In genomic region chr2:11022874-11023273, GRCh38 we compare ENCODE assay signal across 23 cellular contexts.
A peak's percentile ranks its signal among the peaks of the same experiment; 100 is the strongest.
DNase-seq lines count a peak whose midpoint lies in the region; ATAC-seq and TF ChIP-seq lines count a peak whose summit lies in the region.
"Had no signal": no experiment of that assay in that cellular context is flagged by ENCODE, and none has a peak within 500 bp of the region (broad histone marks: within the 10 kb centered on the region; RNA-seq: fewer than 3 reads in every experiment).

No MANE protein-coding gene starts in this region.

- H3K9me3 Mint-ChIP-seq in Calu3 (ENCODE audit: low read depth, unreplicated experiment) (no peaks in the 10 kb centered on the region), neural progenitor cell (peaks cover 3% of the 10 kb centered on the region)
- H3K9me3 Mint-ChIP-seq: activated CD4-positive, alpha-beta T cell treated with anti-CD3 and anti-CD28 coated beads, Interleukin-2, amount 10 ng/mL, durations not matched to agents 7 days and 5 days; activated naive CD4-positive, alpha-beta T cell treated with anti-CD3 and anti-CD28 coated beads for 36 hours; natural killer cell; stimulated activated naive B cell treated with anti-CD40 and anti-IgM and Interleukin-4, amounts not matched to agents 10 μg/mL and 1 μg/mL and 100 μg/mL, for 72 hours; T-helper 2 cell treated with Interferon-gamma antibody and Interleukin-4, amounts not matched to agents 5 μg/mL and 100 μg/mL, for 36 hours had no signal

- H3K4me3 Mint-ChIP-seq in Calu3 (ENCODE audit: low read depth, unreplicated experiment) (no peak overlapping the region), neural progenitor cell (no peak overlapping the region)
- H3K4me3 Mint-ChIP-seq: activated CD4-positive, alpha-beta T cell treated with anti-CD3 and anti-CD28 coated beads, Interleukin-2, amount 10 ng/mL, durations not matched to agents 7 days and 5 days; activated naive CD4-positive, alpha-beta T cell treated with anti-CD3 and anti-CD28 coated beads for 36 hours; CD14-positive monocyte; natural killer cell; stimulated activated naive B cell treated with anti-CD40 and anti-IgM and Interleukin-4, amounts not matched to agents 10 μg/mL and 1 μg/mL and 100 μg/mL, for 72 hours; T-helper 2 cell treated with Interferon-gamma antibody and Interleukin-4, amounts not matched to agents 5 μg/mL and 100 μg/mL, for 36 hours had no signal

- TF ChIP-seq EP300 in suprapubic skin (IDR thresholded peaks at IDR 0.05): no peak

- peaks cover 9% of the 10 kb centered on the region for H3K4me1 Mint-ChIP-seq in Calu3 (ENCODE audit: low read depth, unreplicated experiment)
- H3K4me1 Mint-ChIP-seq in neural progenitor cell: peaks cover 55% of the 10 kb centered on the region
- H3K4me1 Mint-ChIP-seq: activated CD4-positive, alpha-beta T cell treated with anti-CD3 and anti-CD28 coated beads, Interleukin-2, amount 10 ng/mL, durations not matched to agents 7 days and 5 days; natural killer cell; stimulated activated naive B cell treated with anti-CD40 and anti-IgM and Interleukin-4, amounts not matched to agents 10 μg/mL and 1 μg/mL and 100 μg/mL, for 72 hours had no signal

- H3K4me2 ChIP-seq in neural progenitor cell: no peak overlapping the region

- no peaks in the 10 kb centered on the region for H4K20me1 ChIP-seq in neural progenitor cell (ENCODE audit: low read depth)

- peaks cover 50% of the 10 kb centered on the region for H3K27me3 Mint-ChIP-seq in Calu3 (ENCODE audit: unreplicated experiment)
- peaks cover 12% of the 10 kb centered on the region for H3K27me3 Mint-ChIP-seq in neural progenitor cell (ENCODE audit: insufficient read depth, low read depth)

- ATAC-seq in GM18502 (IDR thresholded peaks at IDR 0.05; ENCODE audit: poor library complexity, unreplicated experiment) (no peak), GM21717 (IDR thresholded peaks at IDR 0.05; ENCODE audit: unreplicated experiment) (no peak)
- ATAC-seq: left ventricle myocardium superior; natural killer cell; stimulated activated naive B cell treated with anti-CD40 and anti-IgM and Interleukin-4, amounts not matched to agents 10 μg/mL and 1 μg/mL and 100 μg/mL, for 72 hours had no signal

- intact Hi-C loops in Calu3 (cut with micrococcal nuclease; ENCODE audit: unreplicated experiment): no loop called here

- H3K79me2 ChIP-seq in neural progenitor cell (ENCODE audit: low read depth): no peaks in the 10 kb centered on the region

- H3K4me1 ChIP-seq in neural progenitor cell: no peaks in the 10 kb centered on the region
- no peaks in the 10 kb centered on the region for H3K4me1 ChIP-seq in suprapubic skin
- H3K4me1 ChIP-seq: spleen had no signal

- 96% methylated on average over 8 of the region's 8 CpGs for WGBS in suprapubic skin

- H3K27ac Mint-ChIP-seq in Calu3 (ENCODE audit: unreplicated experiment): no peak overlapping the region
- H3K27ac Mint-ChIP-seq in neural progenitor cell: peak overlapping the region; percentile 9
- H3K27ac Mint-ChIP-seq: activated CD4-positive, alpha-beta T cell treated with anti-CD3 and anti-CD28 coated beads, Interleukin-2, amount 10 ng/mL, durations not matched to agents 7 days and 5 days; activated naive CD4-positive, alpha-beta T cell treated with anti-CD3 and anti-CD28 coated beads for 36 hours; CD14-positive monocyte; natural killer cell; stimulated activated naive B cell treated with anti-CD40 and anti-IgM and Interleukin-4, amounts not matched to agents 10 μg/mL and 1 μg/mL and 100 μg/mL, for 72 hours; T-helper 2 cell treated with Interferon-gamma antibody and Interleukin-4, amounts not matched to agents 5 μg/mL and 100 μg/mL, for 36 hours had no signal

- H3K9ac ChIP-seq in neural progenitor cell: no peak overlapping the region

- H3K27me3 ChIP-seq in neural progenitor cell: no peaks in the 10 kb centered on the region
- peaks cover 19% of the 10 kb centered on the region for H3K27me3 ChIP-seq in suprapubic skin
- H3K27me3 ChIP-seq: ovary had no signal

- CTCF ChIA-PET in Calu3 (lab: Charles Lee): interaction anchor here (0.7 kb wide), 1 partner anchor 64 kb away, joined by 3 read pairs; no protein-coding TSS in a partner anchor

- no peaks in the 10 kb centered on the region for H3K36me3 ChIP-seq in neural progenitor cell
- H3K36me3 ChIP-seq in suprapubic skin: no peaks in the 10 kb centered on the region
- H3K36me3 ChIP-seq: ovary, spleen, thoracic aorta had no signal

- TF ChIP-seq POLR2A in suprapubic skin (IDR thresholded peaks at IDR 0.05): no peak

- H3K4me3 ChIP-seq in neural progenitor cell (no peak overlapping the region), suprapubic skin (no peak overlapping the region)
- H3K4me3 ChIP-seq: ovary, spleen, thoracic aorta had no signal

- no peak for TF ChIP-seq CTCF in Calu3 (IDR thresholded peaks at IDR 0.05; ENCODE audit: unreplicated experiment)
- TF ChIP-seq CTCF in neural progenitor cell (IDR thresholded peaks at IDR 0.05): no peak
- TF ChIP-seq CTCF in suprapubic skin (IDR thresholded peaks at IDR 0.05): no peak

- DNase-seq in Calu3: peak; percentile 36
- peak; percentile 19 for DNase-seq in HPDE6-E6E7 (ENCODE audit: extremely low spot score)
- DNase-seq in SW480 (ENCODE audit: low spot score): peak; percentile 65
- no peak for DNase-seq in neural progenitor cell (ENCODE audit: low spot score)
- no peak for DNase-seq in activated naive CD4-positive, alpha-beta T cell (lab: John Stamatoyannopoulos, UW)
- DNase-seq in suprapubic skin (ENCODE audit: low spot score in 2 of 2): no peak
- DNase-seq: activated CD4-positive, alpha-beta T cell treated with anti-CD3 and anti-CD28 coated beads, Interleukin-2, amount 10 ng/mL, durations not matched to agents 7 days and 5 days; activated naive CD4-positive, alpha-beta T cell treated with anti-CD3 and anti-CD28 coated beads for 36 hours; activated T-cell treated with anti-CD3 and anti-CD28 coated beads, Interleukin-2, amount 50 U/mL, for 48 hours; cortex of kidney; left ventricle myocardium superior; natural killer cell; NCI-H69; ovary; spleen; stimulated activated CD4-positive, alpha-beta T cell treated with anti-CD3 and anti-CD28 coated beads, Interleukin-4, amount 100 ng/mL, for 1 hour; stimulated activated naive B cell treated with anti-CD40 and anti-IgM and Interleukin-4, amounts not matched to agents 10 μg/mL and 1 μg/mL and 100 μg/mL, for 72 hours had no signal

- H3F3A ChIP-seq in neural progenitor cell (ENCODE audit: low read depth): no peaks in the 10 kb centered on the region

- H3K27ac ChIP-seq in neural progenitor cell (no peak overlapping the region), suprapubic skin (no peak overlapping the region)
- H3K27ac ChIP-seq: ovary, spleen, thoracic aorta, VCaP had no signal

- BruUV-seq in Calu3 (replicated peaks; lab: Mats Ljungman, UMichigan): no TSS peak

- H3K9me3 ChIP-seq in neural progenitor cell (ENCODE audit: low read depth): no peaks in the 10 kb centered on the region
- H3K9me3 ChIP-seq in suprapubic skin: no peaks in the 10 kb centered on the region
- H3K9me3 ChIP-seq: ovary, thoracic aorta had no signal

- no peak overlapping the region for H2AFZ ChIP-seq in neural progenitor cell (replicated peaks)

- H3K36me3 Mint-ChIP-seq in Calu3 (ENCODE audit: insufficient read depth, unreplicated experiment) (peaks cover 9% of the 10 kb centered on the region), neural progenitor cell (no peaks in the 10 kb centered on the region)
- H3K36me3 Mint-ChIP-seq: CD14-positive monocyte; natural killer cell; stimulated activated naive B cell treated with anti-CD40 and anti-IgM and Interleukin-4, amounts not matched to agents 10 μg/mL and 1 μg/mL and 100 μg/mL, for 72 hours had no signal

Comparison
In these comparisons a context has a peak if more than half of its experiments do, and no peak if none do; other contexts are left out.
1. DNase-seq: peak in Calu3 (single experiment), HPDE6-E6E7 (single experiment) and SW480 (single experiment); none in neural progenitor cell (single experiment), activated naive CD4-positive, alpha-beta T cell (0 of 4) and suprapubic skin (0 of 2).